ENCODE assay signal across 18 cellular contexts in the genomic region with DNA sequence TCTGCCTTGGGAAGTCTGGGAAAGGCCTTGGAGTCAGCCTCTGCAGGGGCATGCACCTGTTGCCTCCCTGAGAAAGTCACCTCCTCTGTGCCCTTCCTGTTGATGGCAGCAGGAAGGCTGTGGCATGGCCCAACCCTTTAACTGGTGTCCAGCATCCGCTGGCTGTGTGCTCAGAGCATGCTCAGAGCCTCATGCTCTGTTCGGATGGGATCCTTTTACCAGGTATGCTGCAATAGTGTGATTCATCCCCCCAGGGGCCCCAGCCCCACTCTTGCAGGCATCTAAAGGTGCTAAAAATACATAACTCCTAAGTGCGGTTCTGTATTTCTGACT. TPM values are rescaled to one million over a fixed set of nuclear protein-coding genes. Genes with fewer than 3 reads are reported as not detected.
DNase-seq lines count a peak whose midpoint lies in the region; ATAC-seq, FAIRE-seq and TF ChIP-seq lines count a peak whose summit lies in the region.
"Had no signal": no experiment of that assay in that cellular context is flagged by ENCODE, and none has a peak within 500 bp of the region (broad histone marks: within the 10 kb centered on the region; RNA-seq: fewer than 3 reads in every experiment).

No MANE protein-coding gene starts in this region.

- H3K27ac ChIP-seq in BLaER1 treated with 17β-estradiol and CSF1 and Interleukin-3, amounts not matched to agents 10 nM and 100 nM, result peak overlapping the region in 4 of 11 experiments; percentile 43 to 59 (median 55); a peak in 4 of 22 replicates
- H3K27ac ChIP-seq in RWPE2 (ENCODE audit: poor library complexity, severe bottlenecking) (peak overlapping the region; percentile 3), Peyer's patch (no peak overlapping the region)
- H3K27ac ChIP-seq: A549, testis had no signal

- H3K27me3 ChIP-seq in BLaER1 treated with 17β-estradiol and CSF1 and Interleukin-3, amounts not matched to agents 10 nM and 100 nM, result no peaks in the 10 kb centered on the region
- H3K27me3 ChIP-seq in RWPE2 (ENCODE audit: insufficient read depth, poor library complexity, severe bottlenecking), result no peaks in the 10 kb centered on the region
- no peaks in the 10 kb centered on the region for H3K27me3 ChIP-seq in Peyer's patch
- H3K27me3 ChIP-seq: testis had no signal

- H3K9ac ChIP-seq in BLaER1 treated with 17β-estradiol and CSF1 and Interleukin-3, amounts not matched to agents 10 nM and 100 nM, result peak overlapping the region in 3 of 11 experiments; percentile 7 to 33 (median 20); a peak in 5 of 22 replicates

- no peak for TF ChIP-seq POLR2A in Peyer's patch (IDR thresholded peaks at IDR 0.05)

- H3K36me3 ChIP-seq in BLaER1 treated with 17β-estradiol and CSF1 and Interleukin-3, amounts not matched to agents 10 nM and 100 nM, result peaks cover 0 to 3% (median 0%) of the 10 kb centered on the region in 11 experiments; a peak in 6 of 22 replicates
- H3K36me3 ChIP-seq in RWPE2 (ENCODE audit: low read depth) (no peaks in the 10 kb centered on the region), Peyer's patch (no peaks in the 10 kb centered on the region)

- no peak overlapping the region for H3K4me3 ChIP-seq in BLaER1 treated with 17β-estradiol and CSF1 and Interleukin-3, amounts not matched to agents 10 nM and 100 nM
- no peak overlapping the region for H3K4me3 ChIP-seq in RWPE2 (ENCODE audit: severe bottlenecking)
- H3K4me3 ChIP-seq in Peyer's patch, result no peak overlapping the region
- H3K4me3 ChIP-seq: A549, testis had no signal

- no peaks in the 10 kb centered on the region for H3K9me3 ChIP-seq in BLaER1 treated with 17β-estradiol and CSF1 and Interleukin-3, amounts not matched to agents 10 nM and 100 nM (replicated peaks in 1 of 11)
- H3K9me3 ChIP-seq in RWPE2 (ENCODE audit: severe bottlenecking) (no peaks in the 10 kb centered on the region), Peyer's patch (no peaks in the 10 kb centered on the region)
- H3K9me3 ChIP-seq: A549, testis had no signal

- peak; percentile 98 for ATAC-seq in RWPE2 (ENCODE audit: low read depth)
- no peak for ATAC-seq in stimulated activated naive CD8-positive, alpha-beta T cell treated with anti-CD3 and anti-CD28 coated beads, Interleukin-15, Interleukin-2, amounts not matched to agents 100 U/mL and 50 U/mL, for 24 hours

- DNase-seq in M059J (ENCODE audit: low read depth), result peak; percentile 18
- DNase-seq in RWPE2 (ENCODE audit: low spot score), result peak; percentile 90
- DNase-seq in kidney tubule cell (ENCODE audit: low spot score), result peak; percentile 44
- DNase-seq in frontal cortex (ENCODE audit: low spot score in 2 of 2), result no peak
- no peak for DNase-seq in stimulated activated naive CD8-positive, alpha-beta T cell treated with anti-CD3 and anti-CD28 coated beads, Interleukin-15, Interleukin-2, amounts not matched to agents 100 U/mL and 50 U/mL, for 24 hours
- no peak for DNase-seq in Peyer's patch
- no peak for DNase-seq in DMS79 (lab: John Stamatoyannopoulos, UW)
- DNase-seq: activated CD4-positive, alpha-beta T cell treated with anti-CD3 and anti-CD28 coated beads, Interleukin-2, amount 50 U/mL, for 48 hours; activated naive CD4-positive, alpha-beta T cell treated with anti-CD3 and anti-CD28 coated beads, Interleukin-2, amount 10 ng/mL, durations not matched to agents 7 days and 5 days; CD4-positive, CD25-positive, alpha-beta regulatory T cell; kidney glomerular epithelial cell; MM.1S; NCI-H2029; NCI-H510A; testis had no signal

- H3K4me2 ChIP-seq in BLaER1 treated with 17β-estradiol and CSF1 and Interleukin-3, amounts not matched to agents 10 nM and 100 nM, result peak overlapping the region; percentile 30 to 77 (median 61)

- FAIRE-seq in frontal cortex (lab: Jason Lieb, UNC), result no peak
- FAIRE-seq: A549, endometrium had no signal

- peaks cover 14 to 27% (median 19%) of the 10 kb centered on the region in 10 experiments for H3K4me1 ChIP-seq in BLaER1 treated with 17β-estradiol and CSF1 and Interleukin-3, amounts not matched to agents 10 nM and 100 nM
- H3K4me1 ChIP-seq in RWPE2 (ENCODE audit: insufficient read depth, poor library complexity, severe bottlenecking) (peaks cover 17% of the 10 kb centered on the region), Peyer's patch (no peaks in the 10 kb centered on the region)
- H3K4me1 ChIP-seq: A549 had no signal

- no peak for TF ChIP-seq CTCF in RWPE2 (IDR thresholded peaks at IDR 0.05; ENCODE audit: poor library complexity, severe bottlenecking)
- TF ChIP-seq CTCF in Peyer's patch (IDR thresholded peaks at IDR 0.05), result no peak

- H4K20me1 ChIP-seq in BLaER1 treated with 17β-estradiol and CSF1 and Interleukin-3, amounts not matched to agents 10 nM and 100 nM, result peaks cover 0 to 8% (median 0%) of the 10 kb centered on the region in 11 experiments; a peak in 4 of 22 replicates

RNA-seq across cellular contexts. Expression of a gene that starts 24.9 kb away (rescaled TPM):
- total RNA-seq in M059J (2014; rRNA removed; shearing (Covaris generic)), result 23.5 and 39.6 TPM in 2 replicates
- total RNA-seq in frontal cortex (60.3 TPM), Peyer's patch (10 to 100 TPM; 57.8 to 81.4 (median 74.4) TPM)

RNA-seq across cellular contexts. Expression of a gene that starts 26.6 kb away (rescaled TPM):
- 66.8 and 80.6 TPM in 2 replicates for total RNA-seq in M059J (2014; rRNA removed; shearing (Covaris generic))
- total RNA-seq in frontal cortex, result 53.8 TPM
- total RNA-seq in Peyer's patch, result 10 to 100 TPM; 48.0 to 85.5 (median 59.9) TPM

RNA-seq across cellular contexts. Expression of a gene that starts 55.3 kb away (rescaled TPM):
- total RNA-seq in M059J (2014; rRNA removed; shearing (Covaris generic)), result 270 and 331 TPM in 2 replicates
- total RNA-seq in frontal cortex (87.2 TPM), Peyer's patch (10 to 100 TPM; 29.6 to 84.2 (median 43.1) TPM)

Comparison
In these comparisons a context has a peak if more than half of its experiments do, and no peak if none do; other contexts are left out.
1. DNase-seq: peak in M059J (single experiment), RWPE2 (single experiment) and kidney tubule cell (single experiment); none in frontal cortex (0 of 2), stimulated activated naive CD8-positive, alpha-beta T cell treated with anti-CD3 and anti-CD28 coated beads, Interleukin-15, Interleukin-2, amounts not matched to agents 100 U/mL and 50 U/mL, for 24 hours (single experiment), Peyer's patch (0 of 3) and DMS79 (single experiment).